2 cellular contexts compared by ENCODE assay signal in the genomic region with DNA sequence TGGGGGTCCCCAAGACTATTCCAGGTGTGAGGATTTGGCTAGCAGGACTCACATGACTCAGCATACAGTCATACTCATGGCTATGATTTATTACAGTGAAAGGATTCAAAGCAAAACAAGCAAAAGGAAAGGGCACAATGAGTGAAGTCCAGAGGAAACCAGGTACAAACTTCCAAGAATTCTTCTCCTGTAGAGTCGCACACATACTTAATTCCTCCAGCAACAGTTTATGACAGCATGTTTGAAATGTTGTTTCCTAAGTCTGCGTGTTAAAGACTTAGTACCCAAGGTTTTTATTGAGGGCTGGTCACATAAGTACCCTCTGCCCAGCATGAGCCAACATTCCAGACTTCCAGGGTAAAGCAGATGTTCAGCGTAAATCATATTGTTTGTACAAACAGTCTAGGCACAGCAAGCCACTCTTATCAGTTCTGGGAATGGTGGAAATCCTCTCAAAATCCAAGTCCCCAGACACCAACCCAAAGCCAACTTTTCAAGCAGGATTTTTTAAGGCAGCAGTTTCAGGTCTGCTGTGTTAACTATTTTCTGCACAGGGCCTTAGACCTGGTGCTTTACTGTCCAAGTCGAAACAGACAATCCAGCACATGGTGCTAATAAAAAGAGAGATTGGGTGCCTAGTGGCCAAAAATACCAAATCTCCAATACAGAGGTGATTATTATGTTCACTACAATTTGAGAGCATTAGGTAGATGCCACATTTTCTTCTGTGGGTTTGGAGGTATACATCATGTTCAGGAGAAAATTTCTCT.
TF ChIP-seq lines count a peak whose summit lies in the region.

No MANE protein-coding gene starts in this region.

TF ChIP-seq in HEK293, 187 proteins besides CTCF, POLR2A, EP300 and RAD21 (continued from another document and continues in another):
- TF ChIP-seq KLF8 (tag by site-specific recombination; IDR thresholded peaks at IDR 0.05) (no peak), IKZF3 (tag by site-specific recombination; IDR thresholded peaks at IDR 0.05) (0 out of 2 replicates have a peak, but pooled peaks have one; percentile 45), FEZF1 (tag by site-specific recombination; IDR thresholded peaks at IDR 0.05) (peak; percentile 50; the same call in 1 of the 2 replicates), ZBTB26 (tag by site-specific recombination; optimal IDR thresholded peaks at IDR 0.05) (no peak), PRDM6 (tag by site-specific recombination; IDR thresholded peaks at IDR 0.05) (peak; percentile 66), ZNF366 (tag by site-specific recombination; conservative IDR thresholded peaks at IDR 0.05) (0 out of 2 replicates have a peak, but pooled peaks have one; percentile 16), SP7 (tag by site-specific recombination; IDR thresholded peaks at IDR 0.05) (0 out of 2 replicates have a peak, but pooled peaks have one; percentile 22), ZNF391 (tag by site-specific recombination; IDR thresholded peaks at IDR 0.05; ENCODE audit: borderline replicate concordance, low read depth) (no peak), ZBTB8A (tag by site-specific recombination; IDR thresholded peaks at IDR 0.05) (peak; percentile 32; the same call in 1 of the 2 replicates)
- TF ChIP-seq, protein P1, sequence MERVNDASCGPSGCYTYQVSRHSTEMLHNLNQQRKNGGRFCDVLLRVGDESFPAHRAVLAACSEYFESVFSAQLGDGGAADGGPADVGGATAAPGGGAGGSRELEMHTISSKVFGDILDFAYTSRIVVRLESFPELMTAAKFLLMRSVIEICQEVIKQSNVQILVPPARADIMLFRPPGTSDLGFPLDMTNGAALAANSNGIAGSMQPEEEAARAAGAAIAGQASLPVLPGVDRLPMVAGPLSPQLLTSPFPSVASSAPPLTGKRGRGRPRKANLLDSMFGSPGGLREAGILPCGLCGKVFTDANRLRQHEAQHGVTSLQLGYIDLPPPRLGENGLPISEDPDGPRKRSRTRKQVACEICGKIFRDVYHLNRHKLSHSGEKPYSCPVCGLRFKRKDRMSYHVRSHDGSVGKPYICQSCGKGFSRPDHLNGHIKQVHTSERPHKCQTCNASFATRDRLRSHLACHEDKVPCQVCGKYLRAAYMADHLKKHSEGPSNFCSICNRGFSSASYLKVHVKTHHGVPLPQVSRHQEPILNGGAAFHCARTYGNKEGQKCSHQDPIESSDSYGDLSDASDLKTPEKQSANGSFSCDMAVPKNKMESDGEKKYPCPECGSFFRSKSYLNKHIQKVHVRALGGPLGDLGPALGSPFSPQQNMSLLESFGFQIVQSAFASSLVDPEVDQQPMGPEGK (tag by site-specific recombination; IDR thresholded peaks at IDR 0.05), result no peak
- TF ChIP-seq, protein P2, sequence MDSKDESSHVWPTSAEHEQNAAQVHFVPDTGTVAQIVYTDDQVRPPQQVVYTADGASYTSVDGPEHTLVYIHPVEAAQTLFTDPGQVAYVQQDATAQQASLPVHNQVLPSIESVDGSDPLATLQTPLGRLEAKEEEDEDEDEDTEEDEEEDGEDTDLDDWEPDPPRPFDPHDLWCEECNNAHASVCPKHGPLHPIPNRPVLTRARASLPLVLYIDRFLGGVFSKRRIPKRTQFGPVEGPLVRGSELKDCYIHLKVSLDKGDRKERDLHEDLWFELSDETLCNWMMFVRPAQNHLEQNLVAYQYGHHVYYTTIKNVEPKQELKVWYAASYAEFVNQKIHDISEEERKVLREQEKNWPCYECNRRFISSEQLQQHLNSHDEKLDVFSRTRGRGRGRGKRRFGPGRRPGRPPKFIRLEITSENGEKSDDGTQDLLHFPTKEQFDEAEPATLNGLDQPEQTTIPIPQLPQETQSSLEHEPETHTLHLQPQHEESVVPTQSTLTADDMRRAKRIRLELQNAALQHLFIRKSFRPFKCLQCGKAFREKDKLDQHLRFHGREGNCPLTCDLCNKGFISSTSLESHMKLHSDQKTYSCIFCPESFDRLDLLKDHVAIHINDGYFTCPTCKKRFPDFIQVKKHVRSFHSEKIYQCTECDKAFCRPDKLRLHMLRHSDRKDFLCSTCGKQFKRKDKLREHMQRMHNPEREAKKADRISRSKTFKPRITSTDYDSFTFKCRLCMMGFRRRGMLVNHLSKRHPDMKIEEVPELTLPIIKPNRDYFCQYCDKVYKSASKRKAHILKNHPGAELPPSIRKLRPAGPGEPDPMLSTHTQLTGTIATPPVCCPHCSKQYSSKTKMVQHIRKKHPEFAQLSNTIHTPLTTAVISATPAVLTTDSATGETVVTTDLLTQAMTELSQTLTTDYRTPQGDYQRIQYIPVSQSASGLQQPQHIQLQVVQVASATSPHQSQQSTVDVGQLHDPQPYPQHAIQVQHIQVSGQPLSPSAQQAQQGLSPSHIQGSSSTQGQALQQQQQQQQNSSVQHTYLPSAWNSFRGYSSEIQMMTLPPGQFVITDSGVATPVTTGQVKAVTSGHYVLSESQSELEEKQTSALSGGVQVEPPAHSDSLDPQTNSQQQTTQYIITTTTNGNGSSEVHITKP (tag by site-specific recombination; IDR thresholded peaks at IDR 0.05), result peak; percentile 70
- TF ChIP-seq, protein P3, sequence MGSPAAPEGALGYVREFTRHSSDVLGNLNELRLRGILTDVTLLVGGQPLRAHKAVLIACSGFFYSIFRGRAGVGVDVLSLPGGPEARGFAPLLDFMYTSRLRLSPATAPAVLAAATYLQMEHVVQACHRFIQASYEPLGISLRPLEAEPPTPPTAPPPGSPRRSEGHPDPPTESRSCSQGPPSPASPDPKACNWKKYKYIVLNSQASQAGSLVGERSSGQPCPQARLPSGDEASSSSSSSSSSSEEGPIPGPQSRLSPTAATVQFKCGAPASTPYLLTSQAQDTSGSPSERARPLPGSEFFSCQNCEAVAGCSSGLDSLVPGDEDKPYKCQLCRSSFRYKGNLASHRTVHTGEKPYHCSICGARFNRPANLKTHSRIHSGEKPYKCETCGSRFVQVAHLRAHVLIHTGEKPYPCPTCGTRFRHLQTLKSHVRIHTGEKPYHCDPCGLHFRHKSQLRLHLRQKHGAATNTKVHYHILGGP (tag by site-specific recombination; IDR thresholded peaks at IDR 0.05), result peak; percentile 86

TF ChIP-seq in endothelial cell of umbilical vein, 7 proteins besides CTCF, POLR2A, EP300 and RAD21:
- TF ChIP-seq, protein P4, sequence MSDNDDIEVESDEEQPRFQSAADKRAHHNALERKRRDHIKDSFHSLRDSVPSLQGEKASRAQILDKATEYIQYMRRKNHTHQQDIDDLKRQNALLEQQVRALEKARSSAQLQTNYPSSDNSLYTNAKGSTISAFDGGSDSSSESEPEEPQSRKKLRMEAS (IDR thresholded peaks at IDR 0.05; ENCODE audit: insufficient read depth, insufficient read length), result no peak
- peak; percentile 88 for TF ChIP-seq FOS (IDR thresholded peaks at IDR 0.05; ENCODE audit: borderline replicate concordance, insufficient read depth, low read length)
- no peak for TF ChIP-seq MYC (IDR thresholded peaks at IDR 0.05; ENCODE audit: low read depth, low read length)
- peak; percentile 72 for TF ChIP-seq JUN (IDR thresholded peaks at IDR 0.05; ENCODE audit: borderline replicate concordance, insufficient read depth, insufficient read length, low read depth)
- TF ChIP-seq POLR2AphosphoS5 (IDR thresholded peaks at IDR 0.05; ENCODE audit: insufficient read depth, low read depth, low read length), result no peak
